9 cellular contexts compared by ENCODE assay signal in the genomic region with DNA sequence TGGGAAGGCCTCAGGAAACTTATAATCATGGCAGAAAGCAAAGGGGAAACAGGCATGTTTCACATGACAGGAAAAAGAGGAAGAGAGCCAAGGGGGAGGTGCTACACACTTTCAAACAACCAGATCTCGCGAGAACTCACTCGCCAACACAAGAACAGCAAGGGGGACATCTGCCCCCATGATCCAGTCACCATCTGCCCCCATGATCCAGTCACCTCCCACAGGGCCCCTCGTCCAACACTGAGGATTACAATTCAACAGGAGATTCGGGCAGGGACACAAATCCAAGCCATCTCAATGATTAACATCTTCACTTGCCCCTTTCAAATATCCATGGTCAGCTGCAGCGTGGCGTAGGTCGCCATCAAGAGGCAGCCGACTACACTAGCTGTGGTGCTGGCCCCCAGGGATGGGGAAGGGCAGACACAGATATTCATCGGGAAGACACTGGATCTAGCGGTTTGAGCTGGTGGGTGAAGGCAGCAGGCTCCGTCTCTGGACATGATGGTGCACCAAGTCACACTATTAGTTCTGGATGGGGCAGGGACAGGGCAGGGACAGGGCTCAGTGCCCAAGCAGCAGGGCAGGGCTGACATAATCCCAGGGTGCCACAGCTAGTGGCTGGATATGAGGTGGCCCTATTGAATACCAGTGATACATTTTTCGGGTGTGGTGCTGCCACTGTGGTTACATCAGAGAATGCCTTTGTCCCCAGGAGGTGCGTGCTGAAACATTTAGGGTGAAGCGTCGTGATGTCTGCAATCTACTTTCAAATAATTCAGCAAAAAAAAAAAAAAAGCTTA. TPM values are rescaled to one million over a fixed set of nuclear protein-coding genes. Genes with fewer than 3 reads are reported as not detected.
A peak's percentile ranks its signal among the peaks of the same experiment; 100 is the strongest.
DNase-seq lines count a peak whose midpoint lies in the region; ATAC-seq and TF ChIP-seq lines count a peak whose summit lies in the region.
"Had no signal": no experiment of that assay in that cellular context is flagged by ENCODE, and none has a peak within 500 bp of the region (broad histone marks: within the 10 kb centered on the region; RNA-seq: fewer than 3 reads in every experiment).

No MANE protein-coding gene starts in this region.

- no peaks in the 10 kb centered on the region for H3K4me1 ChIP-seq in RWPE2 (ENCODE audit: insufficient read depth, poor library complexity, severe bottlenecking)
- no peaks in the 10 kb centered on the region for H3K4me1 ChIP-seq in uterus

- peaks cover 2% of the 10 kb centered on the region for H3K9me3 Mint-ChIP-seq in activated CD8-positive, alpha-beta T cell treated with anti-CD3 and anti-CD28 coated beads for 36 hours
- no peaks in the 10 kb centered on the region for H3K9me3 Mint-ChIP-seq in activated CD8-positive, alpha-beta T cell treated with anti-CD3 and anti-CD28 coated beads, Interleukin-2, amount 10 ng/mL, durations not matched to agents 7 days and 5 days (ENCODE audit: insufficient read depth)
- peaks cover 13% of the 10 kb centered on the region for H3K9me3 Mint-ChIP-seq in mesothelial cell of epicardium
- H3K9me3 Mint-ChIP-seq: activated T-cell treated with anti-CD3 and anti-CD28 coated beads, Interleukin-2, amount 50 U/mL, for 4 hours had no signal

- peaks cover 3% of the 10 kb centered on the region for H3K27me3 Mint-ChIP-seq in activated CD8-positive, alpha-beta T cell treated with anti-CD3 and anti-CD28 coated beads for 36 hours
- H3K27me3 Mint-ChIP-seq in activated CD8-positive, alpha-beta T cell treated with anti-CD3 and anti-CD28 coated beads, Interleukin-2, amount 10 ng/mL, durations not matched to agents 7 days and 5 days (ENCODE audit: low read depth): peaks cover 7% of the 10 kb centered on the region
- no peaks in the 10 kb centered on the region for H3K27me3 Mint-ChIP-seq in mesothelial cell of epicardium (ENCODE audit: low read depth)

- H3K27me3 ChIP-seq in RWPE2 (ENCODE audit: insufficient read depth, poor library complexity, severe bottlenecking) (no peaks in the 10 kb centered on the region), uterus (no peaks in the 10 kb centered on the region)

- H3K36me3 ChIP-seq in RWPE2 (ENCODE audit: low read depth) (no peaks in the 10 kb centered on the region), uterus (no peaks in the 10 kb centered on the region)

- H3K4me3 Mint-ChIP-seq in activated CD8-positive, alpha-beta T cell treated with anti-CD3 and anti-CD28 coated beads for 36 hours: no peak overlapping the region
- H3K4me3 Mint-ChIP-seq in activated CD8-positive, alpha-beta T cell treated with anti-CD3 and anti-CD28 coated beads, Interleukin-2, amount 10 ng/mL, durations not matched to agents 7 days and 5 days: no peak overlapping the region
- no peak overlapping the region for H3K4me3 Mint-ChIP-seq in mesothelial cell of epicardium
- H3K4me3 Mint-ChIP-seq: activated T-cell treated with anti-CD3 and anti-CD28 coated beads, Interleukin-2, amount 50 U/mL, for 4 hours had no signal

- no peak overlapping the region for H3K27ac Mint-ChIP-seq in activated CD8-positive, alpha-beta T cell treated with anti-CD3 and anti-CD28 coated beads for 36 hours
- no peak overlapping the region for H3K27ac Mint-ChIP-seq in activated CD8-positive, alpha-beta T cell treated with anti-CD3 and anti-CD28 coated beads, Interleukin-2, amount 10 ng/mL, durations not matched to agents 7 days and 5 days
- H3K27ac Mint-ChIP-seq in mesothelial cell of epicardium: no peak overlapping the region

- ATAC-seq in activated CD8-positive, alpha-beta T cell treated with anti-CD3 and anti-CD28 coated beads for 36 hours: no peak
- no peak for ATAC-seq in activated CD8-positive, alpha-beta T cell treated with anti-CD3 and anti-CD28 coated beads, Interleukin-2, amount 10 ng/mL, durations not matched to agents 7 days and 5 days
- no peak for ATAC-seq in RWPE2 (ENCODE audit: low read depth)
- ATAC-seq: activated T-cell treated with anti-CD3 and anti-CD28 coated beads, Interleukin-2, amount 50 U/mL, for 4 hours had no signal

- H3K4me3 ChIP-seq in RWPE2 (ENCODE audit: severe bottlenecking) (no peak overlapping the region), uterus (no peak overlapping the region)

- TF ChIP-seq CTCF in activated CD8-positive, alpha-beta T cell treated with anti-CD3 and anti-CD28 coated beads for 36 hours (IDR thresholded peaks at IDR 0.05): no peak
- peak; percentile 11 for TF ChIP-seq CTCF in RWPE2 (IDR thresholded peaks at IDR 0.05; ENCODE audit: poor library complexity, severe bottlenecking)
- no peak for TF ChIP-seq CTCF in uterus (IDR thresholded peaks at IDR 0.05)
- no peak for TF ChIP-seq CTCF in mesothelial cell of epicardium (IDR thresholded peaks at IDR 0.05; ENCODE audit: unreplicated experiment)

- POLR2A ChIA-PET in activated CD8-positive, alpha-beta T cell treated with anti-CD3 and anti-CD28 coated beads for 36 hours (lab: Charles Lee): no interaction called here
- POLR2A ChIA-PET in activated CD8-positive, alpha-beta T cell treated with anti-CD3 and anti-CD28 coated beads, Interleukin-2, amount 10 ng/mL, durations not matched to agents 7 days and 5 days (lab: Charles Lee): interaction anchor here (1.1 kb wide), 1 partner anchor 13 kb away, joined by 4 read pairs; no protein-coding TSS in a partner anchor

- peak; percentile 17 for DNase-seq in activated CD8-positive, alpha-beta T cell treated with anti-CD3 and anti-CD28 coated beads for 36 hours
- DNase-seq in activated CD8-positive, alpha-beta T cell treated with anti-CD3 and anti-CD28 coated beads, Interleukin-2, amount 10 ng/mL, durations not matched to agents 7 days and 5 days: no peak
- DNase-seq in RWPE2 (ENCODE audit: low spot score) (no peak), hypothalamus (lab: John Stamatoyannopoulos, UW) (peak in 33 of 51 donors; percentile 9 to 69 (median 39)), uterus (no peak), mesothelial cell of epicardium (ENCODE audit: low spot score in 2 of 2, unreplicated experiment in 2 of 2) (no peak), OCI-M2 (lab: John Stamatoyannopoulos, UW; ENCODE audit: unreplicated experiment) (no peak)
- no peak for DNase-seq in activated CD4-positive, alpha-beta T cell treated with anti-CD3 and anti-CD28 coated beads for 48 hours
- DNase-seq: activated T-cell treated with anti-CD3 and anti-CD28 coated beads, Interleukin-2, amount 50 U/mL, for 4 hours had no signal

- TF ChIP-seq POLR2A in uterus (IDR thresholded peaks at IDR 0.05): no peak

- H3K4me1 Mint-ChIP-seq in activated CD8-positive, alpha-beta T cell treated with anti-CD3 and anti-CD28 coated beads for 36 hours (ENCODE audit: low read depth): no peaks in the 10 kb centered on the region
- H3K4me1 Mint-ChIP-seq in activated CD8-positive, alpha-beta T cell treated with anti-CD3 and anti-CD28 coated beads, Interleukin-2, amount 10 ng/mL, durations not matched to agents 7 days and 5 days (ENCODE audit: low read depth): no peaks in the 10 kb centered on the region
- no peaks in the 10 kb centered on the region for H3K4me1 Mint-ChIP-seq in mesothelial cell of epicardium

- H3K27ac ChIP-seq in RWPE2 (ENCODE audit: poor library complexity, severe bottlenecking) (no peak overlapping the region), uterus (peak overlapping the region; percentile 70 to 74)

- H3K36me3 Mint-ChIP-seq in activated CD8-positive, alpha-beta T cell treated with anti-CD3 and anti-CD28 coated beads for 36 hours (ENCODE audit: low read depth): no peaks in the 10 kb centered on the region
- H3K36me3 Mint-ChIP-seq in activated CD8-positive, alpha-beta T cell treated with anti-CD3 and anti-CD28 coated beads, Interleukin-2, amount 10 ng/mL, durations not matched to agents 7 days and 5 days (ENCODE audit: low read depth): no peaks in the 10 kb centered on the region
- H3K36me3 Mint-ChIP-seq in mesothelial cell of epicardium: no peaks in the 10 kb centered on the region

- intact Hi-C loops in activated CD8-positive, alpha-beta T cell treated with anti-CD3 and anti-CD28 coated beads for 36 hours (cut with micrococcal nuclease): no loop called here
- intact Hi-C loops in uterus (cut with DNase I; ENCODE audit: low total_unique reads): no loop called here

- H3K9me3 ChIP-seq in RWPE2 (ENCODE audit: severe bottlenecking): no peaks in the 10 kb centered on the region
- no peaks in the 10 kb centered on the region for H3K9me3 ChIP-seq in uterus

- CTCF ChIA-PET in activated CD8-positive, alpha-beta T cell treated with anti-CD3 and anti-CD28 coated beads for 36 hours (lab: Charles Lee): no interaction called here
- CTCF ChIA-PET in activated CD8-positive, alpha-beta T cell treated with anti-CD3 and anti-CD28 coated beads, Interleukin-2, amount 10 ng/mL, durations not matched to agents 7 days and 5 days (lab: Charles Lee): interaction anchor here (0.9 kb wide), 1 partner anchor 17 kb away, joined by 3 read pairs; no protein-coding TSS in a partner anchor

RNA-seq across cellular contexts. Expression of a gene that starts 31.6 kb away (rescaled TPM):
- total RNA-seq in activated CD8-positive, alpha-beta T cell treated with anti-CD3 and anti-CD28 coated beads for 36 hours: under 1 TPM; 0.41 to 0.67 TPM
- not detected for total RNA-seq in activated CD8-positive, alpha-beta T cell treated with anti-CD3 and anti-CD28 coated beads, Interleukin-2, amount 10 ng/mL, durations not matched to agents 7 days and 5 days
- 10 to 100 TPM in 1 of 4 donors, 1 to 10 TPM in 1, under 1 TPM in 1, not detected in 1; 0.26 to 80.7 (median 4.3) TPM for total RNA-seq in uterus
- total RNA-seq in mesothelial cell of epicardium: 110 to 121 TPM (median 114 TPM) in 3 replicates

RNA-seq across cellular contexts. Expression of a gene that starts 38.6 kb away (rescaled TPM):
- total RNA-seq in activated CD8-positive, alpha-beta T cell treated with anti-CD3 and anti-CD28 coated beads for 36 hours: 1 to 10 TPM; 1.3 to 1.5 TPM
- 1 to 10 TPM; 2.7 to 3.5 TPM for total RNA-seq in activated CD8-positive, alpha-beta T cell treated with anti-CD3 and anti-CD28 coated beads, Interleukin-2, amount 10 ng/mL, durations not matched to agents 7 days and 5 days
- total RNA-seq in uterus (100 to 1,000 TPM in 1 of 4 donors, 10 to 100 TPM in 3; 21.5 to 100 (median 59.0) TPM), mesothelial cell of epicardium (21.5 to 25.5 TPM (median 24.3 TPM) in 3 replicates)

Comparison
In these comparisons a context has a peak if more than half of its experiments do, and no peak if none do; other contexts are left out.
1. DNase-seq: peak in activated CD8-positive, alpha-beta T cell treated with anti-CD3 and anti-CD28 coated beads for 36 hours (single experiment) and hypothalamus (33 of 51); none in activated CD8-positive, alpha-beta T cell treated with anti-CD3 and anti-CD28 coated beads, Interleukin-2, amount 10 ng/mL, durations not matched to agents 7 days and 5 days (single experiment), RWPE2 (single experiment), uterus (0 of 2), activated CD4-positive, alpha-beta T cell treated with anti-CD3 and anti-CD28 coated beads for 48 hours (single experiment), mesothelial cell of epicardium (0 of 2) and OCI-M2 (single experiment).